Comparison of ENCODE assay signal across 11 cellular contexts in genomic region chr7:27678617-27679260, GRCh38. TPM values are rescaled to one million over a fixed set of nuclear protein-coding genes. Genes with fewer than 3 reads are reported as not detected.
DNase-seq lines count a peak whose midpoint lies in the region; ATAC-seq, FAIRE-seq and TF ChIP-seq lines count a peak whose summit lies in the region.
"Had no signal": no experiment of that assay in that cellular context is flagged by ENCODE, and none has a peak within 500 bp of the region (broad histone marks: within the 10 kb centered on the region; RNA-seq: fewer than 3 reads in every experiment).

No MANE protein-coding gene starts in this region.

- peak overlapping the region; percentile 57; the same call in 1 of the 2 replicates for H3K4me2 ChIP-seq in IMR-90 (ENCODE audit: low read depth, low read length)

- H3K4me3 ChIP-seq in IMR-90 (ENCODE audit: insufficient read depth, low read depth, low read length) = no peak overlapping the region
- H3K4me3 ChIP-seq in mucosa of rectum (ENCODE audit: low read length in 2 of 2) = no peak overlapping the region
- H3K4me3 ChIP-seq: testis had no signal

- TF ChIP-seq RAD21 in IMR-90 (IDR thresholded peaks at IDR 0.05; ENCODE audit: low read length) = no peak

- POLR2A ChIA-PET in IMR-90 (lab: Charles Lee; ENCODE audit: unreplicated experiment) = no interaction called here

- H2BK15ac ChIP-seq in IMR-90 (ENCODE audit: low read depth, low read length) = peak overlapping the region; percentile 63; the same call in 1 of the 3 replicates

- no peak for TF ChIP-seq POLR2A in IMR-90 (IDR thresholded peaks at IDR 0.05; ENCODE audit: low read depth, low read length)

- dilution Hi-C loops in IMR-90 (cut with HindIII; ENCODE audit: low sequenced_read_pairs, unreplicated experiment) = no loop called here

- in situ Hi-C loops in IMR-90 (cut with MboI; ENCODE audit: low sequenced_read_pairs) = no loop called here

- FAIRE-seq in GM19239 (lab: Jason Lieb, UNC) = no peak
- FAIRE-seq: endometrium had no signal

- peak overlapping the region; percentile 78 for H3K18ac ChIP-seq in IMR-90 (ENCODE audit: low read depth, low read length)

- H3K36me3 ChIP-seq in IMR-90 (ENCODE audit: control insufficient read depth, insufficient read depth, low read length) = no peaks in the 10 kb centered on the region
- no peaks in the 10 kb centered on the region for H3K36me3 ChIP-seq in mucosa of rectum (ENCODE audit: control insufficient read depth in 2 of 2, insufficient read depth in 2 of 2, low read length in 2 of 2)

- H2BK20ac ChIP-seq in IMR-90 (ENCODE audit: low read depth, low read length) = peak overlapping the region; percentile 96

- H3K79me1 ChIP-seq in IMR-90 (ENCODE audit: low read depth in 1 of 2, low read length in 2 of 2) = no peaks in the 10 kb centered on the region

- H3K9me3 ChIP-seq in IMR-90 (ENCODE audit: control insufficient read depth, insufficient read depth, low read length) (no peaks in the 10 kb centered on the region), mucosa of rectum (ENCODE audit: control insufficient read depth in 2 of 2, low read length in 2 of 2) (no peaks in the 10 kb centered on the region)
- H3K9me3 ChIP-seq: testis had no signal

- H2AK9ac ChIP-seq in IMR-90 (replicated peaks; ENCODE audit: low read depth, low read length, poor library complexity) = no peak overlapping the region

- H3K9ac ChIP-seq in IMR-90 (ENCODE audit: low read depth, low read length) = no peak overlapping the region
- no peak overlapping the region for H3K9ac ChIP-seq in mucosa of rectum (ENCODE audit: low read depth in 1 of 2, low read length in 2 of 2)

- peak overlapping the region; percentile 68 for H3K4ac ChIP-seq in IMR-90 (ENCODE audit: low read depth, low read length)

- peak overlapping the region; percentile 59 for H2BK120ac ChIP-seq in IMR-90 (ENCODE audit: low read depth, low read length)

- CTCF ChIA-PET in IMR-90 (lab: Yijun Ruan, JAX) = interaction anchor here (1.0 kb wide), 2 partner anchors 20 to 415 kb away, joined by 3 read pairs; no protein-coding TSS in a partner anchor

- H4K20me1 ChIP-seq in IMR-90 (ENCODE audit: insufficient read depth, low read length) = no peaks in the 10 kb centered on the region

- TF ChIP-seq CTCF in 22Rv1 (IDR thresholded peaks at IDR 0.05) (no peak), IMR-90 (conservative IDR thresholded peaks at IDR 0.05; ENCODE audit: low read depth, low read length) (no peak)

- H3K27me3 ChIP-seq in IMR-90 (ENCODE audit: control insufficient read depth, insufficient read depth, low read length) (no peaks in the 10 kb centered on the region), mucosa of rectum (ENCODE audit: control insufficient read depth in 2 of 2, insufficient read depth in 2 of 2, low read length in 2 of 2) (no peaks in the 10 kb centered on the region)
- H3K27me3 ChIP-seq: testis had no signal

- peak overlapping the region; percentile 59 for H2BK5ac ChIP-seq in IMR-90 (ENCODE audit: low read depth, low read length, poor library complexity, severe bottlenecking)

- H4K5ac ChIP-seq in IMR-90 (ENCODE audit: low read depth, low read length) = peak overlapping the region; percentile 78; the same call in 1 of the 2 replicates

- H4K8ac ChIP-seq in IMR-90 (ENCODE audit: low read depth in 2 of 2, low read length in 2 of 2) = peak overlapping the region; percentile 4 to 24; a peak in 3 of 4 replicates

- H3K4me1 ChIP-seq in IMR-90 (ENCODE audit: control insufficient read depth, insufficient read depth, low read length) (peaks cover 16% of the 10 kb centered on the region), mucosa of rectum (ENCODE audit: control insufficient read depth in 2 of 2, insufficient read depth in 2 of 2, low read length in 2 of 2) (peaks cover 4 to 12% of the 10 kb centered on the region in 2 donors)
- H3K4me1 ChIP-seq: testis had no signal

- H4K91ac ChIP-seq in IMR-90 (ENCODE audit: insufficient read depth, low read depth, low read length) = peak overlapping the region; percentile 66

- DNase-seq in IMR-90 (peak; percentile 58), caudate nucleus (lab: John Stamatoyannopoulos, UW) (no peak), DMS79 treated with DMSO at 0.1 percent for 48 hours (lab: John Stamatoyannopoulos, UW) (no peak), NCI-H2171 (lab: John Stamatoyannopoulos, UW) (no peak), GM19239 (ENCODE audit: insufficient read length, low spot score) (no peak)
- DNase-seq: NCI-H510A treated with DMSO at 0.1 percent for 48 hours, testis had no signal

- ATAC-seq in IMR-90 (ENCODE audit: low read depth) (peak; percentile 42; the same call in 1 of the 2 replicates), HG02623 (IDR thresholded peaks at IDR 0.05; ENCODE audit: unreplicated experiment) (no peak)

- H3K23ac ChIP-seq in IMR-90 (ENCODE audit: low read depth, low read length) = peak overlapping the region; percentile 20

- intact Hi-C loops in IMR-90 (cut with micrococcal nuclease) = no loop called here

- H3K14ac ChIP-seq in IMR-90 (replicated peaks; ENCODE audit: low read depth, low read length) = peak overlapping the region; percentile 63

- H3K27ac ChIP-seq in 22Rv1 (peak overlapping the region; percentile 34; the same call in 1 of the 2 replicates), IMR-90 (ENCODE audit: insufficient read depth, low read length) (peak overlapping the region; percentile 75), caudate nucleus (ENCODE audit: low read depth, low read length) (peak overlapping the region; percentile 46), mucosa of rectum (ENCODE audit: low read depth in 2 of 2, low read length in 2 of 2) (peak overlapping the region; percentile 67 to 80)
- H3K27ac ChIP-seq: testis had no signal

- peak overlapping the region; percentile 72; the same call in 1 of the 2 replicates for H2AK5ac ChIP-seq in IMR-90 (ENCODE audit: low read depth, low read length)

- peak overlapping the region; percentile 71 for H2AFZ ChIP-seq in IMR-90 (replicated peaks; ENCODE audit: low read length, poor library complexity)

- H3K56ac ChIP-seq in IMR-90 (ENCODE audit: extremely low read depth, insufficient read depth, low read length) = peak overlapping the region; percentile 40; the same call in 1 of the 2 replicates

- peaks cover 6% of the 10 kb centered on the region; the same call in 1 of the 2 replicates for H3K9me1 ChIP-seq in IMR-90 (ENCODE audit: insufficient read depth, low read length)

- no TSS peak for BruUV-seq in IMR-90 (replicated peaks; lab: Mats Ljungman, UMichigan)

- no CpG with 5 or more reads among the region's 2 CpGs for WGBS in IMR-90 (ENCODE audit: extremely low coverage in 2 of 2, insufficient read length in 1 of 2), 2 experiments

TF ChIP-seq in IMR-90, 13 proteins besides CTCF, POLR2A, EP300 and RAD21:
- TF ChIP-seq CHD1 (IDR thresholded peaks at IDR 0.05; ENCODE audit: low read depth, low read length) (no peak), RCOR1 (IDR thresholded peaks at IDR 0.05; ENCODE audit: insufficient replicate concordance, low read length) (no peak), RFX5 (IDR thresholded peaks at IDR 0.05; ENCODE audit: low read depth, low read length) (no peak), MAFK (IDR thresholded peaks at IDR 0.05; ENCODE audit: low read depth, low read length) (no peak), ELK1 (IDR thresholded peaks at IDR 0.05; ENCODE audit: borderline replicate concordance, low read depth, low read length) (no peak), USF2 (IDR thresholded peaks at IDR 0.05; ENCODE audit: low read depth, low read length) (no peak), NFE2L2 (IDR thresholded peaks at IDR 0.05; ENCODE audit: low read depth, low read length) (no peak), FOS (IDR thresholded peaks at IDR 0.05; ENCODE audit: low read depth, low read length) (no peak), MXI1 (IDR thresholded peaks at IDR 0.05; ENCODE audit: borderline replicate concordance, low read depth, low read length) (no peak), BHLHE40 (IDR thresholded peaks at IDR 0.05; ENCODE audit: low read depth, low read length) (no peak), SMC3 (IDR thresholded peaks at IDR 0.05; ENCODE audit: low read depth, low read length) (no peak), CEBPB (IDR thresholded peaks at IDR 0.05; ENCODE audit: low read depth, low read length) (no peak), MAZ (IDR thresholded peaks at IDR 0.05; ENCODE audit: borderline replicate concordance, low read depth, low read length) (no peak)
TF ChIP-seq in IMR-90: peak in this region for 0.

RNA-seq across cellular contexts. Expression of gene HIBADH, which starts 16.1 kb away (rescaled TPM):
- total RNA-seq in IMR-90 (2012; rRNA removed) = 36.6 and 45.5 TPM in 2 replicates
- 43.9 and 52.5 TPM in 2 replicates for polyA plus RNA-seq in IMR-90 (2012; rRNA removed)
- 19.4 and 29.9 TPM in 2 replicates for polyA plus RNA-seq in IMR-90 (2012; cell fraction: cytosol; rRNA removed)
- polyA plus RNA-seq in IMR-90 (2012; cell fraction: nucleus; rRNA removed; ENCODE audit: low replicate concordance) = 4.4 and 19.8 TPM in 2 replicates
